Comparison of ENCODE assay signal across 12 cellular contexts in genomic region chr2:59217360-59217759, GRCh38.
A peak's percentile ranks its signal among the peaks of the same experiment; 100 is the strongest.
DNase-seq lines count a peak whose midpoint lies in the region; TF ChIP-seq lines count a peak whose summit lies in the region.
"Had no signal": no experiment of that assay in that cellular context is flagged by ENCODE, and none has a peak within 500 bp of the region (broad histone marks: within the 10 kb centered on the region; RNA-seq: fewer than 3 reads in every experiment).

No MANE protein-coding gene starts in this region.

- H3K27ac ChIP-seq in brain microvascular endothelial cell: no peak overlapping the region
- H3K27ac ChIP-seq: 22Rv1 had no signal

- H3K27me3 ChIP-seq in brain microvascular endothelial cell (replicated peaks): no peaks in the 10 kb centered on the region

- TF ChIP-seq CTCF in brain microvascular endothelial cell (IDR thresholded peaks at IDR 0.05; ENCODE audit: low read depth, low read length, missing control alignments): no peak

- H3K36me3 ChIP-seq in brain microvascular endothelial cell (replicated peaks): no peaks in the 10 kb centered on the region
- H3K36me3 ChIP-seq: HAP-1 had no signal

- in situ Hi-C loops in brain microvascular endothelial cell (cut with HindIII; ENCODE audit: low pct_ligation_motif_present, low sequenced_read_pairs): no loop called here

- DNase-seq in DMS53 (lab: John Stamatoyannopoulos, UW) (peak; percentile 40), DMS53 treated with DMSO at 0.1 percent for 48 hours (lab: John Stamatoyannopoulos, UW; ENCODE audit: unreplicated experiment) (no peak), NCI-H187 (lab: John Stamatoyannopoulos, UW) (peak; percentile 29 to 51), NCI-H2227 (lab: John Stamatoyannopoulos, UW; ENCODE audit: unreplicated experiment) (peak; percentile 67), NCI-H510A treated with DMSO at 0.1 percent for 48 hours (lab: John Stamatoyannopoulos, UW) (peak; percentile 64), T-helper 1 cell (no peak), brain microvascular endothelial cell (no peak)
- no peak for DNase-seq in activated CD4-positive, alpha-beta T cell treated with anti-CD3 and anti-CD28 coated beads, Interleukin-2, amount 50 U/mL, for 4 hours
- DNase-seq: Caco-2; CD8-positive, alpha-beta T cell had no signal

- no peak overlapping the region for H3K4me3 ChIP-seq in brain microvascular endothelial cell (ENCODE audit: low read depth, low read length)
- H3K4me3 ChIP-seq: HAP-1 had no signal

Comparison
In these comparisons a context has a peak if more than half of its experiments do, and no peak if none do; other contexts are left out.
1. DNase-seq: peak in DMS53 (single experiment), NCI-H187 (2 of 2), NCI-H2227 (single experiment) and NCI-H510A treated with DMSO at 0.1 percent for 48 hours (single experiment); none in DMS53 treated with DMSO at 0.1 percent for 48 hours (single experiment), T-helper 1 cell (0 of 5), brain microvascular endothelial cell (single experiment) and activated CD4-positive, alpha-beta T cell treated with anti-CD3 and anti-CD28 coated beads, Interleukin-2, amount 50 U/mL, for 4 hours (0 of 2).